In genomic region chr5:3031733-3032378, GRCh38 we compare ENCODE assay signal across 24 cellular contexts.
"Had no signal": no experiment of that assay in that cellular context is flagged by ENCODE, and none has a peak within 500 bp of the region (broad histone marks: within the 10 kb centered on the region; RNA-seq: fewer than 3 reads in every experiment).

No MANE protein-coding gene starts in this region.

- H3K9me3 Mint-ChIP-seq: endodermal cell had no signal

- DNase-seq: colonic mucosa; cortex of kidney; effector CD8-positive, alpha-beta T cell; effector memory CD8-positive, alpha-beta T cell; endodermal cell; erythroblast; foreskin keratinocyte; heart right ventricle; hippocampal formation; left cardiac atrium; left lung; left ventricle myocardium superior; lower lobe of right lung; mesenchymal stem cell; mucosa of descending colon had no signal

- H3K27ac Mint-ChIP-seq: dendritic cell treated with granulocyte-macrophage colony-stimulating factor and Interleukin-4, amounts not matched to agents 40 ng/mL and 50 ng/mL, for 4 days; effector memory CD8-positive, alpha-beta T cell; endodermal cell; mesothelial cell of epicardium had no signal

- H3K4me1 ChIP-seq: colonic mucosa, foreskin keratinocyte, gastroesophageal sphincter, heart right ventricle, left lung, lower lobe of right lung had no signal

- H3K27me3 ChIP-seq: colonic mucosa, foreskin keratinocyte, heart right ventricle, left lung had no signal

- H3K4me3 Mint-ChIP-seq: dendritic cell treated with granulocyte-macrophage colony-stimulating factor and Interleukin-4, amounts not matched to agents 40 ng/mL and 50 ng/mL, for 4 days; effector memory CD8-positive, alpha-beta T cell; endodermal cell; mesothelial cell of epicardium had no signal

- FAIRE-seq: endometrium, frontal cortex, islet of Langerhans, keratinocyte had no signal

- H3K9me3 ChIP-seq: colonic mucosa, gastroesophageal sphincter, lower lobe of right lung had no signal

- ATAC-seq: effector memory CD8-positive, alpha-beta T cell; esophagus mucosa; foreskin keratinocyte; gastroesophageal sphincter; heart right ventricle; left cardiac atrium; left lung; left ventricle myocardium superior; mucosa of descending colon had no signal

- H3K27me3 Mint-ChIP-seq: dendritic cell treated with granulocyte-macrophage colony-stimulating factor and Interleukin-4, amounts not matched to agents 40 ng/mL and 50 ng/mL, for 4 days; effector memory CD8-positive, alpha-beta T cell had no signal

- H3K27ac ChIP-seq: colonic mucosa, epithelial cell of prostate, foreskin keratinocyte, gastroesophageal sphincter, heart right ventricle, left lung, lower lobe of right lung had no signal

- H3K4me3 ChIP-seq: colonic mucosa, gastroesophageal sphincter, heart right ventricle, left lung, lower lobe of right lung, mucosa of descending colon had no signal

- H3K36me3 Mint-ChIP-seq: mesothelial cell of epicardium had no signal

- H3K4me1 Mint-ChIP-seq: endodermal cell had no signal

- H3K36me3 ChIP-seq: colonic mucosa, gastroesophageal sphincter, heart right ventricle, left lung, lower lobe of right lung had no signal
